In the genomic region with DNA sequence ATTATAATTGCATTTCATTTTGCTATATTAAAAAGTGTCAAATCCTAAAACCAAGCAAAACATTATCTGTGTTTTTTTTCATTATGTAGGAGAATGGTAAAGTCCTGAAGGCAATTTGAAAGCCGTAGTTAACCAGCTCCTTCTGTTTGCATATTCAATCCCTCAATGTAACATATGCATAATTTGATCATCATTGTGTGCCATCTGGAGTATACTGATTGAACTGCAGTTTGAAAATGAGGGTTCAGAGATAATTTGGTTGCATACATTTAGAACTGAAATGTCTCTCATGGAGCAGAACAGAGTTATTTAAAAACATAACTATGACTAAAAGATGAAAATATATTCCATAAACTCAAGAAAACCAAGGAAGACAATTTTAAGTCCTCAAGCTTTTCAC, we compare ENCODE assay signal across 8 cellular contexts.
DNase-seq lines count a peak whose midpoint lies in the region; ATAC-seq and TF ChIP-seq lines count a peak whose summit lies in the region.

No MANE protein-coding gene starts in this region.

- intact Hi-C loops in left ventricle myocardium inferior (cut with micrococcal nuclease), result no loop called here
- intact Hi-C loops in Right ventricle myocardium superior (cut with DNase I), result no loop called here

- DNase-seq in left ventricle myocardium inferior (no peak), Right ventricle myocardium superior (no peak), NCI-H1694 (lab: John Stamatoyannopoulos, UW) (peak; percentile 2), epithelial cell of esophagus (ENCODE audit: low read depth) (peak; percentile 41), NCI-H2029 treated with DMSO at 0.1 percent for 48 hours (lab: John Stamatoyannopoulos, UW) (no peak)

- no peaks in the 10 kb centered on the region for H3K4me1 ChIP-seq in left ventricle myocardium inferior

- no peak overlapping the region for H3K27ac ChIP-seq in left ventricle myocardium inferior (replicated peaks)

- TF ChIP-seq CTCF in left ventricle myocardium inferior (IDR thresholded peaks at IDR 0.05; ENCODE audit: borderline replicate concordance) (peak; percentile 32), epithelial cell of esophagus (IDR thresholded peaks at IDR 0.05; ENCODE audit: insufficient read depth, low read depth, low read length, missing control alignments) (peak; percentile 52)

- no peaks in the 10 kb centered on the region for H3K27me3 ChIP-seq in left ventricle myocardium inferior (ENCODE audit: low read depth)

- no peaks in the 10 kb centered on the region for H3K36me3 ChIP-seq in left ventricle myocardium inferior

- H3K4me3 ChIP-seq in left ventricle myocardium inferior, result no peak overlapping the region
- no peak overlapping the region for H3K4me3 ChIP-seq in epithelial cell of esophagus (ENCODE audit: low read length)

- ATAC-seq in Right ventricle myocardium superior (ENCODE audit: poor library complexity), result no peak
- no peak for ATAC-seq in GM18498 (IDR thresholded peaks at IDR 0.05; ENCODE audit: unreplicated experiment)
- no peak for ATAC-seq in HG03196 (IDR thresholded peaks at IDR 0.05; ENCODE audit: unreplicated experiment)
- ATAC-seq in HG03457 (IDR thresholded peaks at IDR 0.05; ENCODE audit: unreplicated experiment), result no peak

- no peaks in the 10 kb centered on the region for H3K9me3 ChIP-seq in left ventricle myocardium inferior (replicated peaks)

Comparison
In these comparisons a context has a peak if more than half of its experiments do, and no peak if none do; other contexts are left out.
1. DNase-seq: peak in NCI-H1694 (single experiment) and epithelial cell of esophagus (single experiment); none in left ventricle myocardium inferior (single experiment), Right ventricle myocardium superior (single experiment) and NCI-H2029 treated with DMSO at 0.1 percent for 48 hours (single experiment).